8 cellular contexts compared by ENCODE assay signal in the genomic region with DNA sequence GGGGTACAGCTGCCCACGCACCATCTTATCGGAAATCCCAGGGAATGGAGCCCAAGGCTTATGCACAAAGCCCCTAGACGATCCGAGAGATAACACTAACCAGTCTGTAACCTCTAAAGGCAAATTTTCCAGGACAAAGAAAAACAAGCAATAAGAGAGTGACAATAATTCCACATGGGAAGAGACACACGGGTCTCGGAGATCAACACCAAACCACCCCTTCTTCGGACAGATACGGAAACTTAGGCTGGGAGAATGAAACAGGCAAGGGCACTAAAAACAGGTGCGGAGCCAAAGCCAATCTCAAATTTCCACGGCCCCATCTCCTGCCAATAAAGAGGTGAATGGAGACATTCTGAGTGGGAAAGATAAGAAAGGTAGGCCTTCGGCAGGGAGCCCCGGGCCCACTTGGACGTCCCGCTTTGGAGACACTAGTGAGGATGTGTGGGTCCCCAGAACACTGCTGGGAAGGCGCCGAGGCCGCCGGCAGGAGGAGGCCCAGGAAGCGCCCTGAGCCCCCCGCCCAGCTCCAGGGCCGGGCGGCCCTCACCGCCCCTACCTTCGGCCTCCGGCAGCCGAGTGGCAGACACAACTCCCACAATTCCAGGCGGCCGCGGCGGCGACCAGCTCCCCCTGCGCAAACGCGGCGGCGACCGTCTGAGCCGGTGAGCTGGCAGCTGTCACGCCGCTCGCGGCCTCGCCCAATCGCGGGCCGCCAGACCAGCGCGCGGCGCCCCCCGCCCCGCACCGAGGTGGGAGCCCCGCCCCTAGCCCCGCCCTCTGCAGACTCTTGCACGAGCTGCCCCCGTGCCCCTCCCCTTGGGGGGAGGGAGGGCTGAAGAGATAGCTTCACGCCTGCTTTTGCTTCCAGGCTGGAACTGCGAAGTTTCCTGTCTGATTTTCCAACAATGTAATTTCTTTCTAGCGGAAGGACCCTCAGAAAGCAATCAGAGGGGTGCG. TPM values are rescaled to one million over a fixed set of nuclear protein-coding genes. Genes with fewer than 3 reads are reported as not detected.
DNase-seq lines count a peak whose midpoint lies in the region; ATAC-seq and TF ChIP-seq lines count a peak whose summit lies in the region.

A gene (minus strand): TSS at position 659 of the 960 bp plus-strand sequence. CDS start 70,525 bp downstream, outside the sequence.

- H3K4me3 ChIP-seq in AG04449 (ENCODE audit: low read depth, low read length), result peak within 1 kb of the TSS; percentile 72
- peak within 1 kb of the TSS; percentile 92 for H3K4me3 ChIP-seq in WERI-Rb-1 (ENCODE audit: low read depth, low read length)
- peak within 1 kb of the TSS; percentile 70 to 79 (median 79) for H3K4me3 ChIP-seq in breast epithelium
- H3K4me3 ChIP-seq in iPS-18c (ENCODE audit: insufficient read depth, low read depth, low read length), result peak within 1 kb of the TSS; percentile 74
- peak within 1 kb of the TSS; percentile 91 to 93 (median 93) for H3K4me3 ChIP-seq in skeletal muscle tissue (ENCODE audit: low read length in 3 of 3)

- DNase-seq in AG04449 (ENCODE audit: low read depth, low spot score), result peak; percentile 46
- DNase-seq in NCI-H2227 (lab: John Stamatoyannopoulos, UW; ENCODE audit: unreplicated experiment), result peak; percentile 95
- DNase-seq in WERI-Rb-1, result peak; percentile 97
- peak; percentile 95 to 96 for DNase-seq in breast epithelium (ENCODE audit: low spot score in 2 of 2)

- H3K36me3 ChIP-seq in WERI-Rb-1 (0 out of 2 replicates have a peak, but pooled peaks cover 3% of the 10 kb centered on the region), breast epithelium (no peaks in the 10 kb centered on the region), skeletal muscle tissue (ENCODE audit: control insufficient read depth in 3 of 3, insufficient read depth in 3 of 3, low read length in 3 of 3) (no peaks in the 10 kb centered on the region)

- no peaks in the 10 kb centered on the region for H3K27me3 ChIP-seq in WERI-Rb-1 (ENCODE audit: insufficient read depth, low read depth, severe bottlenecking)
- H3K27me3 ChIP-seq in breast epithelium, result no peaks in the 10 kb centered on the region
- H3K27me3 ChIP-seq in skeletal muscle tissue (ENCODE audit: control insufficient read depth in 3 of 3, insufficient read depth in 3 of 3, low read length in 3 of 3), result no peaks in the 10 kb centered on the region

- POLR2A ChIA-PET in AG04449 (lab: Yijun Ruan, JAX), result interaction anchor here (0.6 to 0.9 kb wide), 3 partner anchors 11 to 170 kb away, joined by 3 read pairs; no protein-coding TSS in a partner anchor

- TF ChIP-seq POLR2A in breast epithelium (IDR thresholded peaks at IDR 0.05), result peak; percentile 87

- H3K9me3 ChIP-seq in WERI-Rb-1 (ENCODE audit: severe bottlenecking), result no peaks in the 10 kb centered on the region
- H3K9me3 ChIP-seq in breast epithelium, result no peaks in the 10 kb centered on the region
- no peaks in the 10 kb centered on the region for H3K9me3 ChIP-seq in iPS-18c (ENCODE audit: control insufficient read depth, insufficient read depth, low read length)
- no peaks in the 10 kb centered on the region for H3K9me3 ChIP-seq in skeletal muscle tissue (ENCODE audit: control insufficient read depth in 3 of 3, low read length in 3 of 3)

- H3K4me1 ChIP-seq in breast epithelium (no peaks in the 10 kb centered on the region), skeletal muscle tissue (ENCODE audit: control insufficient read depth in 3 of 3, insufficient read depth in 3 of 3, low read length in 3 of 3) (peaks cover 6 to 16% (median 16%) of the 10 kb centered on the region in 3 donors)

- CTCF ChIA-PET in AG04449 (lab: Yijun Ruan, JAX), result no interaction called here

- H3K9ac ChIP-seq in skeletal muscle tissue (ENCODE audit: low read depth in 1 of 3, low read length in 3 of 3), result peak within 1 kb of the TSS; percentile 92 to 100 (median 99)

- TF ChIP-seq CTCF in AG04449 (IDR thresholded peaks at IDR 0.05; ENCODE audit: insufficient read depth, low read length, missing control alignments), result no peak
- TF ChIP-seq CTCF in WERI-Rb-1 (IDR thresholded peaks at IDR 0.05; ENCODE audit: low read depth, low read length), result no peak
- TF ChIP-seq CTCF in breast epithelium (IDR thresholded peaks at IDR 0.05), result no peak

- peak within 1 kb of the TSS; percentile 98 for H3K27ac ChIP-seq in WERI-Rb-1
- H3K27ac ChIP-seq in breast epithelium, result peak within 1 kb of the TSS; percentile 95 to 96
- H3K27ac ChIP-seq in skeletal muscle tissue (ENCODE audit: low read depth, low read length), result peak within 1 kb of the TSS; percentile 99

- intact Hi-C loops in breast epithelium (cut with DNase I; ENCODE audit: low total_unique reads), result no loop called here

- ATAC-seq in GM18907 (IDR thresholded peaks at IDR 0.05; ENCODE audit: unreplicated experiment) (peak; percentile 92), HG03139 (IDR thresholded peaks at IDR 0.05; ENCODE audit: unreplicated experiment) (peak; percentile 95)

RNA-seq across cellular contexts. Expression of the gene that starts here (rescaled TPM):
- total RNA-seq in breast epithelium, result 10 to 100 TPM; 29.9 to 63.9 (median 48.2) TPM
- total RNA-seq in skeletal muscle tissue, result 26.1 TPM

Comparison
In these comparisons a context has a peak if more than half of its experiments do, and no peak if none do; other contexts are left out.
1. Peak in every context shown above with its lines: DNase-seq, ATAC-seq, H3K4me3 ChIP-seq and H3K27ac ChIP-seq.
2. DNase-seq: peak in every context shown above with its lines; median percentile 97 in WERI-Rb-1; 96 in breast epithelium; 95 in NCI-H2227; 46 in AG04449.